1 cellular context compared by ENCODE assay signal in genomic region chr9:127396808-127397721, GRCh38.
A peak's percentile ranks its signal among the peaks of the same experiment; 100 is the strongest.
TF ChIP-seq lines count a peak whose summit lies in the region.

Gene SLC2A8 (plus strand): TSS chr9:127397169. CDS start chr9:127397231, 62 bp downstream.

TF ChIP-seq in H1, 55 proteins besides CTCF, POLR2A, EP300 and RAD21 (continued from another document):
- no peak for TF ChIP-seq MAFK (IDR thresholded peaks at IDR 0.05; ENCODE audit: low read depth, low read length)
- peak; percentile 93 for TF ChIP-seq SP1 (IDR thresholded peaks at IDR 0.05; ENCODE audit: low read depth, low read length)
- TF ChIP-seq ASH2L (IDR thresholded peaks at IDR 0.05; ENCODE audit: low read length): no peak
- TF ChIP-seq MAX (IDR thresholded peaks at IDR 0.05): peak; percentile 39
- no peak for TF ChIP-seq RFX5 (IDR thresholded peaks at IDR 0.05; ENCODE audit: borderline replicate concordance, low read depth, low read length)
- TF ChIP-seq RBBP5 (IDR thresholded peaks at IDR 0.05; ENCODE audit: borderline replicate concordance, low read depth, low read length): peak; percentile 66; the same call in 1 of the 2 replicates
- 0 out of 2 replicates have a peak, but pooled peaks have one; percentile 2 for TF ChIP-seq POLR2AphosphoS5 (IDR thresholded peaks at IDR 0.05; ENCODE audit: low read depth, low read length)
- no peak for TF ChIP-seq KDM5A (IDR thresholded peaks at IDR 0.05; ENCODE audit: low read length)
- TF ChIP-seq KDM4A (IDR thresholded peaks at IDR 0.05; ENCODE audit: low read depth, low read length, severe bottlenecking): peak; percentile 33
- TF ChIP-seq SP2 (IDR thresholded peaks at IDR 0.05; ENCODE audit: low read length): peak; percentile 28
- peak; percentile 74 for TF ChIP-seq TAF7 (optimal IDR thresholded peaks at IDR 0.05; ENCODE audit: borderline replicate concordance, low read depth, low read length)
- no peak for TF ChIP-seq SIRT6 (IDR thresholded peaks at IDR 0.05; ENCODE audit: low read length)
- TF ChIP-seq BACH1 (IDR thresholded peaks at IDR 0.05; ENCODE audit: low read length): 0 out of 2 replicates have a peak, but pooled peaks have one; percentile 3
- 0 out of 4 replicates have a peak, but pooled peaks of 1 of the 2 experiments have one; percentile 33 for TF ChIP-seq SIN3A (conservative IDR thresholded peaks at IDR 0.05 in 1 of 2, IDR thresholded peaks at IDR 0.05 in 1 of 2; ENCODE audit: low read depth in 1 of 2, low read length in 2 of 2)
- TF ChIP-seq TBP (IDR thresholded peaks at IDR 0.05; ENCODE audit: low read depth, low read length): peak; percentile 66
- TF ChIP-seq SP4 (IDR thresholded peaks at IDR 0.05; ENCODE audit: low read length): peak; percentile 73; the same call in 1 of the 2 replicates
